29 cellular contexts compared by ENCODE assay signal in genomic region chr14:71175491-71175890, GRCh38.
DNase-seq lines count a peak whose midpoint lies in the region; ATAC-seq and TF ChIP-seq lines count a peak whose summit lies in the region.
"Had no signal": no experiment of that assay in that cellular context is flagged by ENCODE, and none has a peak within 500 bp of the region (broad histone marks: within the 10 kb centered on the region; RNA-seq: fewer than 3 reads in every experiment).

No MANE protein-coding gene starts in this region.

- H3K4me3 ChIP-seq in Caco-2 (ENCODE audit: low read depth, low read length) (no peak overlapping the region), PC-3 (ENCODE audit: low read length) (no peak overlapping the region), hepatocyte (no peak overlapping the region), trophoblast cell (ENCODE audit: low read depth, low read length) (no peak overlapping the region), adrenal gland (no peak overlapping the region)
- H3K4me3 ChIP-seq: ovary had no signal

- H3K4me1 Mint-ChIP-seq in Caco-2 (ENCODE audit: low read depth, unreplicated experiment): peaks cover 7% of the 10 kb centered on the region
- H3K4me1 Mint-ChIP-seq: natural killer cell, WTC11 had no signal

- H3K4me2 ChIP-seq in PC-3 (ENCODE audit: low read length) (peak overlapping the region; percentile 35), hepatocyte (no peak overlapping the region), trophoblast cell (ENCODE audit: low read length) (no peak overlapping the region)

- TF ChIP-seq POLR2A in adrenal gland (IDR thresholded peaks at IDR 0.05): no peak

- H3K9me3 Mint-ChIP-seq in Caco-2 (ENCODE audit: unreplicated experiment): no peaks in the 10 kb centered on the region
- H3K9me3 Mint-ChIP-seq: natural killer cell, WTC11 had no signal

- no peak overlapping the region for H2BK5ac ChIP-seq in trophoblast cell (ENCODE audit: low read depth, low read length, poor library complexity)

- H3K27ac ChIP-seq in PC-3 (ENCODE audit: low read length) (no peak overlapping the region), hepatocyte (peak overlapping the region; percentile 30), trophoblast cell (ENCODE audit: low read depth, low read length) (no peak overlapping the region), adrenal gland (no peak overlapping the region)
- H3K27ac ChIP-seq: ovary had no signal

- CTCF ChIA-PET in Caco-2 (lab: Charles Lee): no interaction called here
- CTCF ChIA-PET in PC-3 (lab: Charles Lee): interaction anchor here (0.6 kb wide), 1 partner anchor 167 kb away, joined by 5 read pairs; no protein-coding TSS in a partner anchor

- no peak overlapping the region for H3K18ac ChIP-seq in trophoblast cell (ENCODE audit: low read length)

- WGBS in hepatocyte (ENCODE audit: low lambda C conversion rate, missing lambda C conversion rate): 82% methylated on average over 3 of the region's 3 CpGs
- WGBS in trophoblast cell (ENCODE audit: extremely low coverage, insufficient coverage, insufficient read length): no CpG with 5 or more reads among the region's 3 CpGs
- WGBS in adrenal gland, 4 donors: 85 to 88% (median 87%) methylated on average over 3 of the region's 3 CpGs

- H3K9me3 ChIP-seq in Caco-2: no peaks in the 10 kb centered on the region
- H3K9me3 ChIP-seq in PC-3 (ENCODE audit: low read length): no peaks in the 10 kb centered on the region
- H3K9me3 ChIP-seq in hepatocyte (ENCODE audit: low read depth): no peaks in the 10 kb centered on the region
- no peaks in the 10 kb centered on the region for H3K9me3 ChIP-seq in trophoblast cell (ENCODE audit: insufficient read depth, low read depth, low read length)
- no peaks in the 10 kb centered on the region for H3K9me3 ChIP-seq in adrenal gland (replicated peaks in 1 of 3)
- H3K9me3 ChIP-seq: BE2C, ovary had no signal

- H3K4me3 Mint-ChIP-seq in Caco-2 (ENCODE audit: unreplicated experiment): no peak overlapping the region
- H3K4me3 Mint-ChIP-seq: natural killer cell, WTC11 had no signal

- H3K36me3 ChIP-seq in Caco-2 (ENCODE audit: control insufficient read depth, insufficient read depth, low read length) (no peaks in the 10 kb centered on the region), PC-3 (ENCODE audit: low read depth, low read length) (no peaks in the 10 kb centered on the region), hepatocyte (replicated peaks; ENCODE audit: insufficient read depth, low read depth) (no peaks in the 10 kb centered on the region), trophoblast cell (ENCODE audit: control insufficient read depth in 1 of 2, insufficient read depth in 2 of 2, low read length in 2 of 2) (no peaks in the 10 kb centered on the region), adrenal gland (replicated peaks in 1 of 2) (no peaks in the 10 kb centered on the region)
- H3K36me3 ChIP-seq: BE2C, ovary had no signal

- H2AK5ac ChIP-seq in trophoblast cell (ENCODE audit: low read length): no peak overlapping the region

- intact Hi-C loops in Caco-2 (cut with micrococcal nuclease; ENCODE audit: unreplicated experiment) (loop anchor here (1.0 kb wide), 1 partner anchor 13 kb away; no protein-coding TSS in a partner anchor), PC-3 (cut with micrococcal nuclease) (loop anchor here (2.0 kb wide), 2 partner anchors 39 to 115 kb away; no protein-coding TSS in a partner anchor), adrenal gland (cut with DNase I) (no loop called here)

- H3K4ac ChIP-seq in trophoblast cell (ENCODE audit: low read depth, low read length): no peak overlapping the region

- H4K20me1 ChIP-seq in PC-3 (ENCODE audit: low read length): no peaks in the 10 kb centered on the region
- no peaks in the 10 kb centered on the region for H4K20me1 ChIP-seq in hepatocyte (ENCODE audit: insufficient read depth, poor library complexity, severe bottlenecking)

- no peaks in the 10 kb centered on the region for H3F3A ChIP-seq in PC-3 (ENCODE audit: low read length, unreplicated experiment)

- no peaks in the 10 kb centered on the region for H3K79me2 ChIP-seq in PC-3 (ENCODE audit: low read length)
- H3K79me2 ChIP-seq in hepatocyte: no peaks in the 10 kb centered on the region
- H3K79me2 ChIP-seq in trophoblast cell (ENCODE audit: control insufficient read depth, insufficient read depth, low read length, poor library complexity): no peaks in the 10 kb centered on the region

- TF ChIP-seq CTCF in Caco-2 (IDR thresholded peaks at IDR 0.05; ENCODE audit: insufficient read depth in 1 of 2, low read depth in 1 of 2, low read length in 1 of 2, severe bottlenecking in 1 of 2, unreplicated experiment in 1 of 2) (no peak), PC-3 (conservative IDR thresholded peaks at IDR 0.05; ENCODE audit: low read depth, low read length) (no peak), hepatocyte (IDR thresholded peaks at IDR 0.05; ENCODE audit: poor library complexity) (no peak), adrenal gland (IDR thresholded peaks at IDR 0.05) (no peak)

- H2BK12ac ChIP-seq in trophoblast cell (ENCODE audit: low read length): no peak overlapping the region

- H3K36me3 Mint-ChIP-seq in Caco-2 (ENCODE audit: insufficient read depth, unreplicated experiment): no peaks in the 10 kb centered on the region
- H3K36me3 Mint-ChIP-seq: natural killer cell, WTC11 had no signal

- no peak overlapping the region for H3K14ac ChIP-seq in trophoblast cell (ENCODE audit: low read length)

- H3K4me1 ChIP-seq in Caco-2 (no peaks in the 10 kb centered on the region), PC-3 (ENCODE audit: insufficient read depth, low read length) (peaks cover 20% of the 10 kb centered on the region), hepatocyte (ENCODE audit: insufficient read depth) (no peaks in the 10 kb centered on the region), trophoblast cell (ENCODE audit: control insufficient read depth in 1 of 2, insufficient read depth in 2 of 2, low read length in 2 of 2) (no peaks in the 10 kb centered on the region), adrenal gland (replicated peaks in 1 of 2) (no peaks in the 10 kb centered on the region)
- H3K4me1 ChIP-seq: BE2C had no signal

- DNase-seq in Caco-2 (peak; percentile 32 to 51), PC-3 (peak; percentile 91), hepatocyte (ENCODE audit: low spot score) (peak; percentile 53), trophoblast cell (peak; percentile 35 to 66), T-helper 9 cell (no peak), nucleus accumbens (lab: John Stamatoyannopoulos, UW) (no peak), adrenal gland (no peak)
- DNase-seq: activated CD8-positive, alpha-beta memory T cell treated with anti-CD3 and anti-CD28 coated beads, Interleukin-2, amount 50 U/mL, for 4 hours; activated naive CD4-positive, alpha-beta T cell treated with anti-CD3 and anti-CD28 coated beads, Interleukin-2, amount 50 U/mL, for 16 hours; anterior cingulate cortex; BE2C; central memory CD4-positive, alpha-beta T cell; COR-L47; dermis blood vessel endothelial cell; glutamatergic neuron; left cardiac atrium; natural killer cell; NCI-H1092; NCI-H2029; NCI-H82; ovary; right cardiac atrium; stimulated activated CD4-positive, alpha-beta T cell treated with anti-CD3 and anti-CD28 coated beads, Interleukin-12 subunit alpha, Interleukin-12 subunit beta, amount 100 ng/mL, for 4 hours; stimulated activated CD4-positive, alpha-beta T cell treated with anti-CD3 and anti-CD28 coated beads, Interleukin-4, amount 100 ng/mL, for 4 hours; stimulated activated naive CD4-positive, alpha-beta T cell treated with Interleukin-2 at 50 U/mL for 16 hours; SW 1271 had no signal

- POLR2A ChIA-PET in Caco-2 (lab: Charles Lee): no interaction called here
- POLR2A ChIA-PET in PC-3 (lab: Charles Lee; ENCODE audit: unreplicated experiment): interaction anchor here (0.6 kb wide), 1 partner anchor 240 kb away, joined by 3 read pairs; no protein-coding TSS in a partner anchor

- H2AFZ ChIP-seq in PC-3 (ENCODE audit: low read length) (no peak overlapping the region), hepatocyte (no peak overlapping the region), trophoblast cell (ENCODE audit: insufficient read depth, low read length, poor library complexity) (no peak overlapping the region)

- H3K9ac ChIP-seq in PC-3 (ENCODE audit: low read length): no peak overlapping the region
- no peak overlapping the region for H3K9ac ChIP-seq in trophoblast cell (ENCODE audit: low read length)

- peak; percentile 99 for ATAC-seq in PC-3
- ATAC-seq in HG02852 (IDR thresholded peaks at IDR 0.05; ENCODE audit: unreplicated experiment): no peak
- ATAC-seq: natural killer cell, right cardiac atrium, Right ventricle myocardium inferior, WTC11 had no signal

- H3K79me1 ChIP-seq in trophoblast cell (ENCODE audit: low read length): no peaks in the 10 kb centered on the region

- no peak overlapping the region for H2BK120ac ChIP-seq in trophoblast cell (ENCODE audit: insufficient read depth, low read length, poor library complexity)

- H3K27me3 Mint-ChIP-seq in Caco-2 (ENCODE audit: insufficient read depth, unreplicated experiment): no peaks in the 10 kb centered on the region

- no TSS peak for BruUV-seq in Caco-2 (replicated peaks; lab: Mats Ljungman, UMichigan)
- no TSS peak for BruUV-seq in PC-3 (replicated peaks; lab: Mats Ljungman, UMichigan)

- no peak overlapping the region for H3K27ac Mint-ChIP-seq in Caco-2 (ENCODE audit: unreplicated experiment)
- H3K27ac Mint-ChIP-seq: natural killer cell, WTC11 had no signal

- no peak overlapping the region for H4K91ac ChIP-seq in trophoblast cell (ENCODE audit: low read depth, low read length)

- H3K27me3 ChIP-seq in Caco-2 (replicated peaks; ENCODE audit: control insufficient read depth, insufficient read depth, low read length): no peaks in the 10 kb centered on the region
- no peaks in the 10 kb centered on the region for H3K27me3 ChIP-seq in PC-3 (ENCODE audit: low read length)
- H3K27me3 ChIP-seq in hepatocyte: no peaks in the 10 kb centered on the region
- no peaks in the 10 kb centered on the region for H3K27me3 ChIP-seq in trophoblast cell (ENCODE audit: insufficient read depth, low read length)
- no peaks in the 10 kb centered on the region for H3K27me3 ChIP-seq in adrenal gland
- H3K27me3 ChIP-seq: BE2C, ovary had no signal

- H3K23ac ChIP-seq in trophoblast cell (ENCODE audit: low read length): no peak overlapping the region

- no peak overlapping the region for H4K12ac ChIP-seq in trophoblast cell (ENCODE audit: low read depth, low read length)

- H4K8ac ChIP-seq in trophoblast cell (ENCODE audit: low read depth, low read length): no peak overlapping the region

- H3K9me2 ChIP-seq in PC-3 (replicated peaks; ENCODE audit: low read length): 0 out of 2 replicates have a peak, but pooled peaks cover 3% of the 10 kb centered on the region
- no peaks in the 10 kb centered on the region for H3K9me2 ChIP-seq in hepatocyte (replicated peaks; ENCODE audit: insufficient read depth)

Comparison
In these comparisons a context has a peak if more than half of its experiments do, and no peak if none do; other contexts are left out.
1. DNase-seq: peak in Caco-2 (2 of 2), PC-3 (single experiment), hepatocyte (single experiment) and trophoblast cell (2 of 2); none in T-helper 9 cell (single experiment), nucleus accumbens (0 of 56) and adrenal gland (0 of 7).
2. intact Hi-C loops: an anchor here in Caco-2 (1.0 kb wide) and PC-3 (2.0 kb wide); none called in adrenal gland.